ENCODE assay signal across 9 cellular contexts in the genomic region with DNA sequence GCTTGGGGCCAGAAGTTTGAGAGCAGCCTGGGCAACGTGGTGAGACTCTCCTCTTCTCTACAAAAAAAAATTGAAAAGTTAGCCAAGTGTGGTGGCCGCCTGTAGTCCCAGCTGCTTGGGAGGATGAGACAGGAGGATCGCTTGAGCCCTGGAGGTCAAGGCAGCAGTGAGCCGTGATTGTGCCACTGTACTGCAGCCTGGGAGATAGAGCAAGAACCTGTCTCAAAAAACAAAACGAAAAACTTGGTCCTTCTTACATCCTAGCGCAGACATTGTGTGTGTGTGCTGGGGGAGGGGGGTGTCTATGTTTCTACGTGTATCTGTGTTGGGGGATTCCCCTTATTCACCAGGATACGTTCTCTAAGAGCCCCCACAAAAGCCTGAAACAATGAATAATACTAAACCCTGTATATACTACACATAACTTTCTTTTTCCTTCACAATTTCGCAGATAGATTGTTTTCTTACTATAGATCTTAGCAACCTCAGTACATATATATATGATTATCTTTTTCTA. TPM values are rescaled to one million over a fixed set of nuclear protein-coding genes. Genes with fewer than 3 reads are reported as not detected.
A peak's percentile ranks its signal among the peaks of the same experiment; 100 is the strongest.
DNase-seq lines count a peak whose midpoint lies in the region; ATAC-seq and TF ChIP-seq lines count a peak whose summit lies in the region.
"Had no signal": no experiment of that assay in that cellular context is flagged by ENCODE, and none has a peak within 500 bp of the region (broad histone marks: within the 10 kb centered on the region; RNA-seq: fewer than 3 reads in every experiment).

No MANE protein-coding gene starts in this region.

- H3K14ac ChIP-seq in IMR-90 (replicated peaks; ENCODE audit: low read depth, low read length) = peak overlapping the region; percentile 82

- ATAC-seq in IMR-90 (ENCODE audit: low read depth) (no peak), HG03108 (IDR thresholded peaks at IDR 0.05; ENCODE audit: unreplicated experiment) (no peak), HG03159 (IDR thresholded peaks at IDR 0.05; ENCODE audit: unreplicated experiment) (no peak), GM21723 (IDR thresholded peaks at IDR 0.05; ENCODE audit: unreplicated experiment) (no peak)
- no peak for ATAC-seq in natural killer cell treated with Interleukin-12 subunit alpha and Interleukin-12 subunit beta and Interleukin-15 and Interleukin-18, amount 100 ng/mL, for 72 hours

- peak overlapping the region; percentile 100 for H2AK5ac ChIP-seq in IMR-90 (ENCODE audit: low read depth, low read length)

- intact Hi-C loops in A673 (cut with micrococcal nuclease; ENCODE audit: unreplicated experiment) = no loop called here
- intact Hi-C loops in IMR-90 (cut with micrococcal nuclease) = no loop called here
- intact Hi-C loops in dorsolateral prefrontal cortex (cut with DNase I) = no loop called here

- H4K5ac ChIP-seq in IMR-90 (ENCODE audit: low read depth, low read length) = peak overlapping the region; percentile 97

- TF ChIP-seq RAD21 in IMR-90 (IDR thresholded peaks at IDR 0.05; ENCODE audit: low read length) = no peak

- no peak overlapping the region for H3K27ac Mint-ChIP-seq in natural killer cell treated with Interleukin-12 subunit alpha and Interleukin-12 subunit beta and Interleukin-15 and Interleukin-18, amount 100 ng/mL, for 72 hours

- H3K4me1 ChIP-seq in A673 (ENCODE audit: insufficient read depth, low read length, poor library complexity, severe bottlenecking) (peaks cover 6% of the 10 kb centered on the region), IMR-90 (ENCODE audit: control insufficient read depth, insufficient read depth, low read length) (peaks cover 31% of the 10 kb centered on the region)

- peaks cover 27% of the 10 kb centered on the region for H3K9me1 ChIP-seq in IMR-90 (ENCODE audit: insufficient read depth, low read length)

- H2BK120ac ChIP-seq in IMR-90 (ENCODE audit: low read depth, low read length) = peak overlapping the region; percentile 96

- in situ Hi-C loops in IMR-90 (cut with MboI; ENCODE audit: low sequenced_read_pairs) = no loop called here

- peak overlapping the region; percentile 75 for H3K4me3 Mint-ChIP-seq in natural killer cell treated with Interleukin-12 subunit alpha and Interleukin-12 subunit beta and Interleukin-15 and Interleukin-18, amount 100 ng/mL, for 72 hours

- POLR2A ChIA-PET in A673 (lab: Charles Lee; ENCODE audit: low non-redundant PET) (no interaction called here), IMR-90 (lab: Charles Lee; ENCODE audit: unreplicated experiment) (no interaction called here)

- H3K27ac ChIP-seq in A673 (ENCODE audit: low read depth, low read length, poor library complexity, severe bottlenecking) = peak overlapping the region; percentile 7
- peak overlapping the region; percentile 96 for H3K27ac ChIP-seq in IMR-90 (ENCODE audit: insufficient read depth, low read length)
- peak overlapping the region in 24 of 59 donors; percentile 16 to 86 (median 66) for H3K27ac ChIP-seq in dorsolateral prefrontal cortex
- H3K27ac ChIP-seq: VCaP had no signal

- H2AK9ac ChIP-seq in IMR-90 (replicated peaks; ENCODE audit: low read depth, low read length, poor library complexity) = peak overlapping the region; percentile 79

- H3K36me3 ChIP-seq in A673 (ENCODE audit: insufficient read depth, low read length, poor library complexity, severe bottlenecking) (no peaks in the 10 kb centered on the region), IMR-90 (ENCODE audit: control insufficient read depth, insufficient read depth, low read length) (peaks cover 53% of the 10 kb centered on the region)

- H3K4me2 ChIP-seq in IMR-90 (ENCODE audit: low read depth, low read length) = peak overlapping the region; percentile 88

- H4K91ac ChIP-seq in IMR-90 (ENCODE audit: insufficient read depth, low read depth, low read length) = peak overlapping the region; percentile 96

- H4K8ac ChIP-seq in IMR-90 (ENCODE audit: low read depth in 2 of 2, low read length in 2 of 2) = peak overlapping the region; percentile 85 to 100

- peaks cover 5 to 6% of the 10 kb centered on the region in 2 donors for H3K4me1 Mint-ChIP-seq in natural killer cell treated with Interleukin-12 subunit alpha and Interleukin-12 subunit beta and Interleukin-15 and Interleukin-18, amount 100 ng/mL, for 72 hours (ENCODE audit: low read depth in 2 of 2)

- CTCF ChIA-PET in A673 (lab: Charles Lee) (interaction anchor here (1.2 kb wide), 1 partner anchor 23 kb away, joined by 16 read pairs; no protein-coding TSS in a partner anchor), IMR-90 (lab: Yijun Ruan, JAX) (no interaction called here)

- peaks cover 44 to 74% of the 10 kb centered on the region in 2 experiments for H3K79me1 ChIP-seq in IMR-90 (ENCODE audit: low read depth in 1 of 2, low read length in 2 of 2)

- H3K23ac ChIP-seq in IMR-90 (ENCODE audit: low read depth, low read length) = peak overlapping the region; percentile 98

- no CpG with 5 or more reads among the region's 9 CpGs for WGBS in IMR-90 (ENCODE audit: extremely low coverage in 2 of 2, insufficient read length in 1 of 2), 2 experiments

- peak overlapping the region; percentile 71 for H3K9ac ChIP-seq in IMR-90 (ENCODE audit: low read depth, low read length)

- DNase-seq in A673 (ENCODE audit: low spot score) (no peak), IMR-90 (no peak), dorsolateral prefrontal cortex (no peak), cortex of kidney (lab: John Stamatoyannopoulos, UW) (no peak)
- DNase-seq in natural killer cell treated with Interleukin-12 subunit alpha and Interleukin-12 subunit beta and Interleukin-15 and Interleukin-18, amount 100 ng/mL, for 72 hours (ENCODE audit: low spot score) = no peak

- H3K27me3 Mint-ChIP-seq in natural killer cell treated with Interleukin-12 subunit alpha and Interleukin-12 subunit beta and Interleukin-15 and Interleukin-18, amount 100 ng/mL, for 72 hours = peaks cover 16 to 19% of the 10 kb centered on the region in 2 donors

- BruUV-seq in A673 (replicated peaks; lab: Mats Ljungman, UMichigan) = no TSS peak
- BruUV-seq in IMR-90 (replicated peaks; lab: Mats Ljungman, UMichigan) = no TSS peak

- H2BK15ac ChIP-seq in IMR-90 (ENCODE audit: low read depth, low read length) = peak overlapping the region; percentile 90; the same call in 2 of the 3 replicates

- H3K18ac ChIP-seq in IMR-90 (ENCODE audit: low read depth, low read length) = peak overlapping the region; percentile 97

- peak overlapping the region; percentile 100 for H2BK5ac ChIP-seq in IMR-90 (ENCODE audit: low read depth, low read length, poor library complexity, severe bottlenecking)

- dilution Hi-C loops in IMR-90 (cut with HindIII; ENCODE audit: low sequenced_read_pairs, unreplicated experiment) = no loop called here

- H2BK20ac ChIP-seq in IMR-90 (ENCODE audit: low read depth, low read length) = peak overlapping the region; percentile 99; the same call in 1 of the 2 replicates

- no peaks in the 10 kb centered on the region for H3K36me3 Mint-ChIP-seq in natural killer cell treated with Interleukin-12 subunit alpha and Interleukin-12 subunit beta and Interleukin-15 and Interleukin-18, amount 100 ng/mL, for 72 hours

- H3K4me3 ChIP-seq in A673 (ENCODE audit: low read depth, low read length, poor library complexity, severe bottlenecking) (peak overlapping the region; percentile 48), IMR-90 (ENCODE audit: insufficient read depth, low read depth, low read length) (no peak overlapping the region), dorsolateral prefrontal cortex (peak overlapping the region in 54 of 59 donors; percentile 37 to 68 (median 54))

- peaks cover 45% of the 10 kb centered on the region for H4K20me1 ChIP-seq in IMR-90 (ENCODE audit: insufficient read depth, low read length)

- H3K9me3 Mint-ChIP-seq in natural killer cell treated with Interleukin-12 subunit alpha and Interleukin-12 subunit beta and Interleukin-15 and Interleukin-18, amount 100 ng/mL, for 72 hours = no peaks in the 10 kb centered on the region

- TF ChIP-seq POLR2A in IMR-90 (IDR thresholded peaks at IDR 0.05; ENCODE audit: low read depth, low read length) = no peak; the same call in none of the 2 replicates

- H3K4ac ChIP-seq in IMR-90 (ENCODE audit: low read depth, low read length) = peak overlapping the region; percentile 100

- no peaks in the 10 kb centered on the region for H3K27me3 ChIP-seq in A673 (replicated peaks; ENCODE audit: insufficient read depth, low read depth, low read length, poor library complexity)
- H3K27me3 ChIP-seq in IMR-90 (ENCODE audit: control insufficient read depth, insufficient read depth, low read length) = no peaks in the 10 kb centered on the region
- peaks cover 0 to 41% (median 3%) of the 10 kb centered on the region in 45 donors for H3K27me3 ChIP-seq in dorsolateral prefrontal cortex

- H3K56ac ChIP-seq in IMR-90 (ENCODE audit: extremely low read depth, insufficient read depth, low read length) = peak overlapping the region; percentile 98

- H3K9me3 ChIP-seq in A673 (ENCODE audit: low read depth, low read length, poor library complexity, severe bottlenecking) = no peaks in the 10 kb centered on the region
- no peaks in the 10 kb centered on the region for H3K9me3 ChIP-seq in IMR-90 (ENCODE audit: control insufficient read depth, insufficient read depth, low read length)

- TF ChIP-seq CTCF in A673 (conservative IDR thresholded peaks at IDR 0.05; ENCODE audit: low read depth, low read length) (no peak), IMR-90 (conservative IDR thresholded peaks at IDR 0.05; ENCODE audit: low read depth, low read length) (no peak), dorsolateral prefrontal cortex (IDR thresholded peaks at IDR 0.05 in 54 of 56, conservative IDR thresholded peaks at IDR 0.05 in 2 of 56; ENCODE audit: low read depth in 1 of 56, partially characterized antibody in 56 of 56) (no peak)

- H2AFZ ChIP-seq in IMR-90 (replicated peaks; ENCODE audit: low read length, poor library complexity) = no peak overlapping the region

RNA-seq across cellular contexts. Expression of a gene that starts 7.9 kb away (rescaled TPM):
- total RNA-seq in A673 (2021) (0.92 and 1.0 TPM in 2 replicates), IMR-90 (2012; rRNA removed) (444 and 466 TPM in 2 replicates), dorsolateral prefrontal cortex (10 to 100 TPM; 12.6 to 72.8 (median 27.6) TPM)
- polyA plus RNA-seq in IMR-90 (2012; rRNA removed) = 212 and 235 TPM in 2 replicates
- polyA plus RNA-seq in IMR-90 (2012; cell fraction: cytosol; rRNA removed) = 163 and 168 TPM in 2 replicates
- 125 and 184 TPM in 2 replicates for polyA plus RNA-seq in IMR-90 (2012; cell fraction: nucleus; rRNA removed; ENCODE audit: low replicate concordance)
- total RNA-seq in natural killer cell treated with Interleukin-12 subunit alpha and Interleukin-12 subunit beta and Interleukin-15 and Interleukin-18, amount 100 ng/mL, for 72 hours = not detected

RNA-seq across cellular contexts. Expression of a gene that starts 33.9 kb away (rescaled TPM):
- total RNA-seq in A673 (2021) (0.19 and 0.24 TPM in 2 replicates), IMR-90 (2012; rRNA removed) (0.54 and 0.83 TPM in 2 replicates), dorsolateral prefrontal cortex (1 to 10 TPM in 102 of 120 experiments, under 1 TPM in 18; 0.28 to 4.2 (median 1.7) TPM)
- 0.98 and 2.1 TPM in 2 replicates for polyA plus RNA-seq in IMR-90 (2012; rRNA removed)
- 0.75 and 1.4 TPM in 2 replicates for polyA plus RNA-seq in IMR-90 (2012; cell fraction: cytosol; rRNA removed)
- 0.77 and 1.2 TPM in 2 replicates for polyA plus RNA-seq in IMR-90 (2012; cell fraction: nucleus; rRNA removed; ENCODE audit: low replicate concordance)
- not detected for total RNA-seq in natural killer cell treated with Interleukin-12 subunit alpha and Interleukin-12 subunit beta and Interleukin-15 and Interleukin-18, amount 100 ng/mL, for 72 hours

RNA-seq across cellular contexts. Expression of a gene that starts 37.2 kb away (rescaled TPM):
- total RNA-seq in A673 (2021) (342 and 344 TPM in 2 replicates), IMR-90 (2012; rRNA removed) (50.7 and 56.1 TPM in 2 replicates), dorsolateral prefrontal cortex (100 to 1,000 TPM in 114 of 120 experiments, 10 to 100 TPM in 6; 92.7 to 156 (median 118) TPM)
- polyA plus RNA-seq in IMR-90 (2012; rRNA removed) = 67.3 and 68.1 TPM in 2 replicates
- polyA plus RNA-seq in IMR-90 (2012; cell fraction: cytosol; rRNA removed) = 51.7 and 53.7 TPM in 2 replicates
- polyA plus RNA-seq in IMR-90 (2012; cell fraction: nucleus; rRNA removed; ENCODE audit: low replicate concordance) = 65.4 and 102 TPM in 2 replicates
- 100 to 1,000 TPM; 248 to 319 TPM for total RNA-seq in natural killer cell treated with Interleukin-12 subunit alpha and Interleukin-12 subunit beta and Interleukin-15 and Interleukin-18, amount 100 ng/mL, for 72 hours
